Comparison of ENCODE assay signal across 1 cellular context in the genomic region with DNA sequence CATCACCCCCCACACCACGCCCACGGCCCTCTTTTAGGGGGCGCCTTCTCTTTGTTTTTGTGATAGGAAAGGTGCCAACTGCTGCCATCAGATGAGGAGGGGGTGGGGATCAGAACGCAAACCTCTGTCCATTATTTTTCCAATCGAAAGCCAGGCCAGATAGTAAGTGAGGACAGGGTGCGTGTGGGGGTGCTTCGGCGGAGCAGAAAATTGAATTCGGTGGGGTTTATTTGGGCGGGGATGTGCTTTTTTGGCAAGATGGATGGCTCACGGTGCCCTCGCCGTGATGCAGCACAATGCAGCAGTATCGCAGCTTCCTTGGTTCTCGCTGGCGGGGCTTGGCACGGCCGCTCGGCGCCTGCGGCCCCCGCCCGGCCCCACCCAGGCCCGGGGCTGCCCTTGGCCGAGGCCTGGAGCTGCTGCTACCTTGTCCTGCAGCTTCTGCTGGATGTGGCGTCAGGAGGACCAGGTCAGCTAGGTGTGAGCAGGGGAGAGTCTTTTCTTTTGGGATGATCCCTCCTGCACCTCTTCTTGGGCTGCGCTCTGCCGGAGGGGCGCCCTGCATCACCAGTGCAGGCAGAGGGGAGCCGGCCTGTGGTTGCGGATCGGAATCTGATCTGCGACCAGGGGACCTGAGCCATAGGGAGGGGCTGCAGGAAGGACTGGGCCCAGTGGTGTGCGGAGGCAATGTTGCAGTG.
TF ChIP-seq lines count a peak whose summit lies in the region.

No MANE protein-coding gene starts in this region.

TF ChIP-seq in SK-N-SH, 30 proteins besides CTCF, POLR2A, EP300 and RAD21 (continued from another document):
- no peak for TF ChIP-seq RFX5 (IDR thresholded peaks at IDR 0.05; ENCODE audit: low read length)
TF ChIP-seq in SK-N-SH: peak in this region for 2.
